8 cellular contexts compared by ENCODE assay signal in the genomic region with DNA sequence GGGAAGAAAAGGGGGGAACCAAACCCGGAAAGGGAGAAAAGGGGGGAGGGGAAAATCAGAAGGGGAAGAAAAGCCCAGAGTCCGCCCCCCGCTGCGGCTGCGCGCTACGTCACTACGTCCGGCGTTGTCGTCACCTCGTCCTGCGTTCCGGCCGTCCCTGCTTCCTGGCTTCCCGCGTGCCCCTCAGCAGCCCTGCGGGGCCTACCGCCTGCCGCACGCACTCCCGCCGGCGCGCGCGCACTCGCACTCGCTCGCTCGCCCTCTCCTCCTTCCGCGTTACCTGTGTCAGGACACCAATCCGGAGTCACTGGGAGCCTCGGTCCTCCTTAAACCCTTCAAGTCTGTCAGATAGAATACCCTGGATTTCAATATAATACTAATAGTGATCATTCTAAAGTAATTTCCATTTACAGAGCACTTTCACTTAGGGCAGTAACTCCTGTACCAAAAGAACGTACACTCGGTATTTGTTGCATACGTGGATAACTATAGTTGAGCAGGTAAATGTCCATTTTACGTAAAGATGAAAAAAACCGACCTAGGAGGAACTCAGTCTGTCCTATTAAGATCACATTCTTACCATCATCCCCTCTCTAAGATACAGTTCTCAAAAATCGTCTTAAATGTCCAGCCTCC. TPM values are rescaled to one million over a fixed set of nuclear protein-coding genes. Genes with fewer than 3 reads are reported as not detected.
DNase-seq lines count a peak whose midpoint lies in the region; ATAC-seq and TF ChIP-seq lines count a peak whose summit lies in the region.

A gene (minus strand): TSS at position 113 of the 636 bp plus-strand sequence. CDS start 120,615 bp downstream, outside the sequence.

- peaks cover 3% of the 10 kb centered on the region in 2 donors for H3K36me3 Mint-ChIP-seq in CD14-positive monocyte

- H3K4me3 Mint-ChIP-seq in CD14-positive monocyte, result peak within 1 kb of the TSS; percentile 89 to 99

- H3K4me1 Mint-ChIP-seq in CD14-positive monocyte, result peaks cover 29% of the 10 kb centered on the region

- H3K27ac Mint-ChIP-seq in CD14-positive monocyte, result peak within 1 kb of the TSS; percentile 97 to 99 (median 99)

- H3K27me3 Mint-ChIP-seq in CD14-positive monocyte (ENCODE audit: low read depth in 3 of 3), result no peaks in the 10 kb centered on the region

- ATAC-seq in GM19397 (IDR thresholded peaks at IDR 0.05; ENCODE audit: unreplicated experiment), result peak; percentile 97
- peak; percentile 89 for ATAC-seq in HG03565 (IDR thresholded peaks at IDR 0.05; ENCODE audit: unreplicated experiment)
- peak; percentile 74 for ATAC-seq in left lobe of liver

- DNase-seq in CD14-positive monocyte (ENCODE audit: low spot score) (peak; percentile 94), NCI-H748 treated with DMSO at 0.1 percent for 48 hours (lab: John Stamatoyannopoulos, UW) (peak; percentile 86), dedifferentiated amniotic fluid mesenchymal stem cell (ENCODE audit: extremely low spot score) (peak; percentile 94), left lobe of liver (ENCODE audit: low spot score) (peak; percentile 97)
- peak; percentile 92 to 95 for DNase-seq in activated CD4-positive, alpha-beta T cell treated with anti-CD3 and anti-CD28 coated beads, Interleukin-2, amount 50 U/mL, for 24 hours (ENCODE audit: low read depth in 1 of 2, low spot score in 1 of 2)
- peak; percentile 95 to 97 for DNase-seq in stimulated activated CD4-positive, alpha-beta T cell treated with anti-CD3 and anti-CD28 coated beads, Interleukin-2, amount 100 ng/mL, for 24 hours

- intact Hi-C loops in CD14-positive monocyte (cut with micrococcal nuclease), result no loop called here

- no peak for TF ChIP-seq CTCF in CD14-positive monocyte (IDR thresholded peaks at IDR 0.05)

- H3K9me3 Mint-ChIP-seq in CD14-positive monocyte, result peaks cover 0 to 1% (median 0%) of the 10 kb centered on the region in 7 donors

RNA-seq across cellular contexts. Expression of the gene that starts here (rescaled TPM):
- polyA plus RNA-seq in CD14-positive monocyte, result 1 to 10 TPM; 4.2 to 7.3 TPM
- total RNA-seq in left lobe of liver, result 38.6 TPM

Comparison
In these comparisons a context has a peak if more than half of its experiments do, and no peak if none do; other contexts are left out.
1. Peak in every context shown above with its lines: DNase-seq and ATAC-seq.